In genomic region chr7:30983042-30983913, GRCh38 we compare ENCODE assay signal across 8 cellular contexts. TPM values are rescaled to one million over a fixed set of nuclear protein-coding genes. Genes with fewer than 3 reads are reported as not detected.
DNase-seq lines count a peak whose midpoint lies in the region; FAIRE-seq and TF ChIP-seq lines count a peak whose summit lies in the region.

No MANE protein-coding gene starts in this region.

- H3K4me3 Mint-ChIP-seq in H9 (peak overlapping the region; percentile 71 to 78), glutamatergic neuron (ENCODE audit: unreplicated experiment) (no peak overlapping the region)
- H3K4me3 Mint-ChIP-seq in activated naive CD4-positive, alpha-beta T cell treated with anti-CD3 and anti-CD28 coated beads for 36 hours: no peak overlapping the region

- H3T11ph ChIP-seq in H9 (ENCODE audit: low read length): no peak overlapping the region

- no peak overlapping the region for H3K4me3 ChIP-seq in GM12864 (ENCODE audit: low read depth, low read length)

- H4K5ac ChIP-seq in H9 (ENCODE audit: insufficient read length, low read depth, low read length): no peak overlapping the region

- no peak overlapping the region for H4K8ac ChIP-seq in H9 (replicated peaks; ENCODE audit: insufficient read length, low read depth, low read length)

- H3K23ac ChIP-seq in H9 (ENCODE audit: insufficient read length, low read depth, low read length): no peak overlapping the region

- peak; percentile 99 for TF ChIP-seq CTCF in GM12864 (IDR thresholded peaks at IDR 0.05; ENCODE audit: low read depth, low read length, missing control alignments)
- TF ChIP-seq CTCF in H9 (conservative IDR thresholded peaks at IDR 0.05): peak; percentile 96
- TF ChIP-seq CTCF in glutamatergic neuron (IDR thresholded peaks at IDR 0.05; ENCODE audit: partially characterized antibody, unreplicated experiment): peak; percentile 97

- no peak overlapping the region for H4K91ac ChIP-seq in H9 (ENCODE audit: insufficient read length, low read depth, low read length)

- no peaks in the 10 kb centered on the region for H3K9me3 ChIP-seq in H9 (ENCODE audit: control insufficient read depth, low read depth, low read length)

- H3K4ac ChIP-seq in H9 (ENCODE audit: low read depth, low read length): no peak overlapping the region

- no peak overlapping the region for H3K56ac ChIP-seq in H9 (ENCODE audit: insufficient read length, low read depth, low read length)

- H2BK20ac ChIP-seq in H9 (ENCODE audit: low read depth, low read length, poor library complexity, severe bottlenecking): no peak overlapping the region

- no peak overlapping the region for H2BK15ac ChIP-seq in H9 (ENCODE audit: low read depth, low read length)

- no peak overlapping the region for H3K18ac ChIP-seq in H9 (ENCODE audit: insufficient read length, low read depth, low read length)

- no peak overlapping the region for H2BK12ac ChIP-seq in H9 (ENCODE audit: insufficient read length, low read depth, low read length)

- H3K79me2 ChIP-seq in H9 (ENCODE audit: insufficient read depth, low read length): no peaks in the 10 kb centered on the region

- in situ Hi-C loops in SK-MEL-5 (cut with HindIII; ENCODE audit: low pct_unique_long_range_greater_than_20kb, low sequenced_read_pairs): no loop called here

- peak overlapping the region; percentile 60 for H3K4me2 ChIP-seq in H9 (ENCODE audit: insufficient read depth, insufficient read length, low read length)

- H3K9ac ChIP-seq in H9 (ENCODE audit: extremely low read depth, insufficient read length, low read length): no peak overlapping the region

- peak overlapping the region in 1 of 3 experiments; percentile 55; a peak in 1 of 7 replicates for H3K27ac Mint-ChIP-seq in H9
- H3K27ac Mint-ChIP-seq in activated naive CD4-positive, alpha-beta T cell treated with anti-CD3 and anti-CD28 coated beads for 36 hours: no peak overlapping the region
- no peak overlapping the region for H3K27ac Mint-ChIP-seq in glutamatergic neuron (ENCODE audit: unreplicated experiment)

- H3K79me1 ChIP-seq in H9 (ENCODE audit: insufficient read depth, low read depth, low read length, poor library complexity, severe bottlenecking): no peaks in the 10 kb centered on the region

- no peak overlapping the region for H2BK5ac ChIP-seq in H9 (ENCODE audit: insufficient read length, low read length)

- H2AK5ac ChIP-seq in H9 (ENCODE audit: insufficient read length, low read length): no peak overlapping the region

- H2AFZ ChIP-seq in H9 (ENCODE audit: low read length): peak overlapping the region; percentile 17

- peak; percentile 29 for DNase-seq in GM12864 (ENCODE audit: low read depth)
- peak; percentile 95 for DNase-seq in H9
- DNase-seq in LoVo (ENCODE audit: low spot score): peak; percentile 85
- peak; percentile 91 for DNase-seq in SK-MEL-5 (ENCODE audit: low read depth, low spot score)
- peak; percentile 85 for DNase-seq in activated naive CD4-positive, alpha-beta T cell treated with anti-CD3 and anti-CD28 coated beads for 36 hours
- peak; percentile 96 for DNase-seq in glutamatergic neuron
- DNase-seq in posterior cingulate gyrus: peak; percentile 77 to 98 (median 91)
- peak; percentile 91 for DNase-seq in urothelium cell line (ENCODE audit: low spot score)

- H3K4me1 ChIP-seq in H9 (ENCODE audit: insufficient read depth, low read length): peaks cover 4% of the 10 kb centered on the region; the same call in 1 of the 2 replicates

- H3K27me3 ChIP-seq in H9 (ENCODE audit: insufficient read depth, low read length): no peaks in the 10 kb centered on the region; the same call in 1 of the 2 replicates

- peaks cover 47% of the 10 kb centered on the region for H3K27me3 Mint-ChIP-seq in H9 (ENCODE audit: low read depth)
- H3K27me3 Mint-ChIP-seq in activated naive CD4-positive, alpha-beta T cell treated with anti-CD3 and anti-CD28 coated beads for 36 hours (ENCODE audit: low read depth): peaks cover 45% of the 10 kb centered on the region
- peaks cover 20% of the 10 kb centered on the region for H3K27me3 Mint-ChIP-seq in glutamatergic neuron (ENCODE audit: unreplicated experiment)

- no peaks in the 10 kb centered on the region for H3K23me2 ChIP-seq in H9 (ENCODE audit: insufficient read length, low read depth, low read length, poor library complexity, severe bottlenecking)

- CTCF ChIA-PET in activated naive CD4-positive, alpha-beta T cell treated with anti-CD3 and anti-CD28 coated beads for 36 hours (lab: Charles Lee): interaction anchor here (0.6 to 9.4 kb wide), 40 partner anchors 10 to 1297 kb away, joined by 3 to 268 read pairs (median 4); no protein-coding TSS in a partner anchor

- no peaks in the 10 kb centered on the region for H3K36me3 Mint-ChIP-seq in H9 (ENCODE audit: insufficient read depth in 1 of 3, low read depth in 3 of 3)
- no peaks in the 10 kb centered on the region for H3K36me3 Mint-ChIP-seq in activated naive CD4-positive, alpha-beta T cell treated with anti-CD3 and anti-CD28 coated beads for 36 hours (ENCODE audit: low read depth)
- no peaks in the 10 kb centered on the region for H3K36me3 Mint-ChIP-seq in glutamatergic neuron (ENCODE audit: unreplicated experiment)

- FAIRE-seq in urothelium cell line (lab: Jason Lieb, UNC): peak; percentile 98

- H3K4me1 Mint-ChIP-seq in H9 (peaks cover 48 to 50% of the 10 kb centered on the region in 2 experiments), glutamatergic neuron (ENCODE audit: low read depth, unreplicated experiment) (peaks cover 26% of the 10 kb centered on the region)
- H3K4me1 Mint-ChIP-seq in activated naive CD4-positive, alpha-beta T cell treated with anti-CD3 and anti-CD28 coated beads for 36 hours (ENCODE audit: low read depth): peaks cover 4% of the 10 kb centered on the region

- H2BK120ac ChIP-seq in H9 (ENCODE audit: low read depth, low read length, poor library complexity, severe bottlenecking): no peak overlapping the region

- intact Hi-C loops in activated naive CD4-positive, alpha-beta T cell treated with anti-CD3 and anti-CD28 coated beads for 36 hours (cut with micrococcal nuclease): loop anchor here (1.0 kb wide), 1 partner anchor 139 kb away; no protein-coding TSS in a partner anchor
- intact Hi-C loops in posterior cingulate gyrus (cut with DNase I): loop anchor here (1.0 kb wide), 1 partner anchor 139 kb away; no protein-coding TSS in a partner anchor

- no peaks in the 10 kb centered on the region; a peak in 1 of 5 replicates for H3K9me3 Mint-ChIP-seq in H9
- H3K9me3 Mint-ChIP-seq in activated naive CD4-positive, alpha-beta T cell treated with anti-CD3 and anti-CD28 coated beads for 36 hours: no peaks in the 10 kb centered on the region
- peaks cover 12% of the 10 kb centered on the region for H3K9me3 Mint-ChIP-seq in glutamatergic neuron (ENCODE audit: unreplicated experiment)

- peaks cover 3% of the 10 kb centered on the region for H4K20me1 ChIP-seq in H9 (ENCODE audit: control insufficient read depth, insufficient read depth, insufficient read length)

- no CpG with 5 or more reads among the region's 15 CpGs for WGBS in H9 (ENCODE audit: extremely low coverage, insufficient read length, low lambda C conversion rate)

- no peak overlapping the region for H3K27ac ChIP-seq in H9 (ENCODE audit: insufficient read length, low read depth, low read length)

- H3K14ac ChIP-seq in H9 (ENCODE audit: insufficient read depth, low read length): no peak overlapping the region

RNA-seq across cellular contexts. Expression of gene GHRHR, which starts 19.5 kb away (rescaled TPM):
- total RNA-seq in H9 (2021) (5.9 and 7.4 TPM in 2 replicates), glutamatergic neuron (ENCODE audit: unreplicated experiment) (not detected)
- not detected in 2 replicates for total RNA-seq in SK-MEL-5 (2014; rRNA removed; shearing (Covaris generic))
- not detected in 2 replicates for polyA plus RNA-seq in SK-MEL-5 (2015; cell fraction: cytosol; rRNA removed)
- polyA plus RNA-seq in SK-MEL-5 (2015; cell fraction: nucleus; rRNA removed): not detected in 2 replicates
- not detected for total RNA-seq in activated naive CD4-positive, alpha-beta T cell treated with anti-CD3 and anti-CD28 coated beads for 36 hours

Comparison
In these comparisons a context has a peak if more than half of its experiments do, and no peak if none do; other contexts are left out.
1. DNase-seq: peak in every context shown above with its lines; median percentile 96 in glutamatergic neuron; 95 in H9; 91 in SK-MEL-5; 91 in posterior cingulate gyrus; 91 in urothelium cell line; 85 in LoVo; 85 in activated naive CD4-positive, alpha-beta T cell treated with anti-CD3 and anti-CD28 coated beads for 36 hours; 29 in GM12864.
2. H3K4me3 Mint-ChIP-seq: peak in H9 (2 of 2); none in activated naive CD4-positive, alpha-beta T cell treated with anti-CD3 and anti-CD28 coated beads for 36 hours (single experiment) and glutamatergic neuron (single experiment).
3. Peak in every context shown above with its lines, with median percentiles within 50 percentile points of each other: CTCF ChIP-seq.